Comparison of ENCODE assay signal across 10 cellular contexts in genomic region chr7:69906309-69906995, GRCh38.
DNase-seq lines count a peak whose midpoint lies in the region; ATAC-seq and TF ChIP-seq lines count a peak whose summit lies in the region.
"Had no signal": no experiment of that assay in that cellular context is flagged by ENCODE, and none has a peak within 500 bp of the region (broad histone marks: within the 10 kb centered on the region; RNA-seq: fewer than 3 reads in every experiment).

No MANE protein-coding gene starts in this region.

- H3K27ac ChIP-seq in SJCRH30 (no peak overlapping the region), smooth muscle cell (ENCODE audit: low read depth) (no peak overlapping the region), sigmoid colon (no peak overlapping the region)
- H3K27ac ChIP-seq: left lung had no signal

- H3K9me3 ChIP-seq in SJCRH30 (replicated peaks) (peaks cover 3% of the 10 kb centered on the region; the same call in 1 of the 2 replicates), smooth muscle cell (replicated peaks; ENCODE audit: low read depth) (no peaks in the 10 kb centered on the region), sigmoid colon (no peaks in the 10 kb centered on the region)

- no peaks in the 10 kb centered on the region for H3K36me3 ChIP-seq in SJCRH30
- H3K36me3 ChIP-seq in smooth muscle cell (ENCODE audit: low read depth) = no peaks in the 10 kb centered on the region
- no peaks in the 10 kb centered on the region for H3K36me3 ChIP-seq in sigmoid colon
- H3K36me3 ChIP-seq: left lung had no signal

- H3K4me3 ChIP-seq in SJCRH30 (no peak overlapping the region), smooth muscle cell (no peak overlapping the region), sigmoid colon (no peak overlapping the region)
- H3K4me3 ChIP-seq: left lung had no signal

- TF ChIP-seq CTCF in smooth muscle cell (IDR thresholded peaks at IDR 0.05; ENCODE audit: borderline replicate concordance, insufficient read depth, poor library complexity, severe bottlenecking) (no peak), sigmoid colon (IDR thresholded peaks at IDR 0.05) (no peak)

- peaks cover 12% of the 10 kb centered on the region for H3K4me1 ChIP-seq in SJCRH30
- H3K4me1 ChIP-seq in smooth muscle cell (ENCODE audit: low read depth) = no peaks in the 10 kb centered on the region
- H3K4me1 ChIP-seq in sigmoid colon = peaks cover 0 to 22% (median 16%) of the 10 kb centered on the region in 4 donors
- H3K4me1 ChIP-seq: left lung had no signal

- no peaks in the 10 kb centered on the region for H3F3A ChIP-seq in smooth muscle cell (ENCODE audit: low read depth)

- no peak for TF ChIP-seq EP300 in sigmoid colon (IDR thresholded peaks at IDR 0.05)

- WGBS in smooth muscle cell (ENCODE audit: low lambda C conversion rate) = 51% methylated on average over 8 of the region's 8 CpGs
- 64 to 84% methylated on average over 8 of the region's 8 CpGs for WGBS in sigmoid colon, 2 donors

- H2AFZ ChIP-seq in smooth muscle cell (ENCODE audit: low read depth) = no peak overlapping the region

- no peaks in the 10 kb centered on the region for H3K79me2 ChIP-seq in smooth muscle cell (ENCODE audit: low read depth)

- H3K27me3 ChIP-seq in SJCRH30 (no peaks in the 10 kb centered on the region), smooth muscle cell (ENCODE audit: low read depth) (peaks cover 6% of the 10 kb centered on the region), sigmoid colon (no peaks in the 10 kb centered on the region)
- H3K27me3 ChIP-seq: left lung had no signal

- peaks cover 52% of the 10 kb centered on the region for H4K20me1 ChIP-seq in smooth muscle cell (ENCODE audit: low read depth)

- TF ChIP-seq POLR2A in sigmoid colon (IDR thresholded peaks at IDR 0.05) = no peak

- intact Hi-C loops in sigmoid colon (cut with DNase I) = no loop called here

- peak; percentile 87 for ATAC-seq in HG02943 (IDR thresholded peaks at IDR 0.05; ENCODE audit: low read depth, unreplicated experiment)
- ATAC-seq: left lung had no signal

- H3K4me2 ChIP-seq in smooth muscle cell = no peak overlapping the region

- H3K9ac ChIP-seq in smooth muscle cell (ENCODE audit: low read depth) = no peak overlapping the region

- DNase-seq in Daoy (ENCODE audit: low read depth) (peak; percentile 21), GM19238 (ENCODE audit: insufficient read length, low spot score) (peak; percentile 11), SJCRH30 (peak; percentile 43 to 54), smooth muscle cell (lab: John Stamatoyannopoulos, UW; ENCODE audit: unreplicated experiment) (no peak), HuH-7 (ENCODE audit: low spot score) (no peak), globus pallidus (ENCODE audit: low spot score) (no peak), sigmoid colon (no peak)
- DNase-seq: NCI-H1105 treated with DMSO at 0.1 percent for 48 hours had no signal

Comparison
In these comparisons a context has a peak if more than half of its experiments do, and no peak if none do; other contexts are left out.
1. DNase-seq: peak in Daoy (single experiment), GM19238 (single experiment) and SJCRH30 (2 of 2); none in smooth muscle cell (single experiment), HuH-7 (single experiment), globus pallidus (single experiment) and sigmoid colon (single experiment).